Comparison of ENCODE assay signal across 1 cellular context in the genomic region with DNA sequence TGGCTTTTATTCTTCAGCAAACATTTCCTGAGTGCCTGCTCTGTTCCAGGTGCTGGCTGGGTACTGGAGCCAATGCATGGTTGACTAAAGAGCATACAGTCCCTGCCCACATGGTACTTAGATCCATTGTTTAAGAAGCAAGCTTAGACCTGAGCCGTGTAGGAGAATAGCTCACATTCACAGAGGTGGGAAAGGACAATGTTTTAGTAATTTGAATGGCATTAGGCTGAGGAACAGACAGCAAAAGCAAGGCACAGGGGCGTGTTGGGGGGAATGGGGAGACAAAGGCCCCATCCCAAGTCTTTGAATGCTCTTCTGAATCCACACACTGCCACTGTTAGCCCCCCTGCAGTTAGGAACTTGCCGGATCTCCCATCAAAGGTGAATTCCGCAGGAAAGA.
A peak's percentile ranks its signal among the peaks of the same experiment; 100 is the strongest.
TF ChIP-seq lines count a peak whose summit lies in the region.

No MANE protein-coding gene starts in this region.

TF ChIP-seq in GM23338, 12 proteins besides CTCF, POLR2A, EP300 and RAD21 (continued from another document):
- TF ChIP-seq, protein P1, sequence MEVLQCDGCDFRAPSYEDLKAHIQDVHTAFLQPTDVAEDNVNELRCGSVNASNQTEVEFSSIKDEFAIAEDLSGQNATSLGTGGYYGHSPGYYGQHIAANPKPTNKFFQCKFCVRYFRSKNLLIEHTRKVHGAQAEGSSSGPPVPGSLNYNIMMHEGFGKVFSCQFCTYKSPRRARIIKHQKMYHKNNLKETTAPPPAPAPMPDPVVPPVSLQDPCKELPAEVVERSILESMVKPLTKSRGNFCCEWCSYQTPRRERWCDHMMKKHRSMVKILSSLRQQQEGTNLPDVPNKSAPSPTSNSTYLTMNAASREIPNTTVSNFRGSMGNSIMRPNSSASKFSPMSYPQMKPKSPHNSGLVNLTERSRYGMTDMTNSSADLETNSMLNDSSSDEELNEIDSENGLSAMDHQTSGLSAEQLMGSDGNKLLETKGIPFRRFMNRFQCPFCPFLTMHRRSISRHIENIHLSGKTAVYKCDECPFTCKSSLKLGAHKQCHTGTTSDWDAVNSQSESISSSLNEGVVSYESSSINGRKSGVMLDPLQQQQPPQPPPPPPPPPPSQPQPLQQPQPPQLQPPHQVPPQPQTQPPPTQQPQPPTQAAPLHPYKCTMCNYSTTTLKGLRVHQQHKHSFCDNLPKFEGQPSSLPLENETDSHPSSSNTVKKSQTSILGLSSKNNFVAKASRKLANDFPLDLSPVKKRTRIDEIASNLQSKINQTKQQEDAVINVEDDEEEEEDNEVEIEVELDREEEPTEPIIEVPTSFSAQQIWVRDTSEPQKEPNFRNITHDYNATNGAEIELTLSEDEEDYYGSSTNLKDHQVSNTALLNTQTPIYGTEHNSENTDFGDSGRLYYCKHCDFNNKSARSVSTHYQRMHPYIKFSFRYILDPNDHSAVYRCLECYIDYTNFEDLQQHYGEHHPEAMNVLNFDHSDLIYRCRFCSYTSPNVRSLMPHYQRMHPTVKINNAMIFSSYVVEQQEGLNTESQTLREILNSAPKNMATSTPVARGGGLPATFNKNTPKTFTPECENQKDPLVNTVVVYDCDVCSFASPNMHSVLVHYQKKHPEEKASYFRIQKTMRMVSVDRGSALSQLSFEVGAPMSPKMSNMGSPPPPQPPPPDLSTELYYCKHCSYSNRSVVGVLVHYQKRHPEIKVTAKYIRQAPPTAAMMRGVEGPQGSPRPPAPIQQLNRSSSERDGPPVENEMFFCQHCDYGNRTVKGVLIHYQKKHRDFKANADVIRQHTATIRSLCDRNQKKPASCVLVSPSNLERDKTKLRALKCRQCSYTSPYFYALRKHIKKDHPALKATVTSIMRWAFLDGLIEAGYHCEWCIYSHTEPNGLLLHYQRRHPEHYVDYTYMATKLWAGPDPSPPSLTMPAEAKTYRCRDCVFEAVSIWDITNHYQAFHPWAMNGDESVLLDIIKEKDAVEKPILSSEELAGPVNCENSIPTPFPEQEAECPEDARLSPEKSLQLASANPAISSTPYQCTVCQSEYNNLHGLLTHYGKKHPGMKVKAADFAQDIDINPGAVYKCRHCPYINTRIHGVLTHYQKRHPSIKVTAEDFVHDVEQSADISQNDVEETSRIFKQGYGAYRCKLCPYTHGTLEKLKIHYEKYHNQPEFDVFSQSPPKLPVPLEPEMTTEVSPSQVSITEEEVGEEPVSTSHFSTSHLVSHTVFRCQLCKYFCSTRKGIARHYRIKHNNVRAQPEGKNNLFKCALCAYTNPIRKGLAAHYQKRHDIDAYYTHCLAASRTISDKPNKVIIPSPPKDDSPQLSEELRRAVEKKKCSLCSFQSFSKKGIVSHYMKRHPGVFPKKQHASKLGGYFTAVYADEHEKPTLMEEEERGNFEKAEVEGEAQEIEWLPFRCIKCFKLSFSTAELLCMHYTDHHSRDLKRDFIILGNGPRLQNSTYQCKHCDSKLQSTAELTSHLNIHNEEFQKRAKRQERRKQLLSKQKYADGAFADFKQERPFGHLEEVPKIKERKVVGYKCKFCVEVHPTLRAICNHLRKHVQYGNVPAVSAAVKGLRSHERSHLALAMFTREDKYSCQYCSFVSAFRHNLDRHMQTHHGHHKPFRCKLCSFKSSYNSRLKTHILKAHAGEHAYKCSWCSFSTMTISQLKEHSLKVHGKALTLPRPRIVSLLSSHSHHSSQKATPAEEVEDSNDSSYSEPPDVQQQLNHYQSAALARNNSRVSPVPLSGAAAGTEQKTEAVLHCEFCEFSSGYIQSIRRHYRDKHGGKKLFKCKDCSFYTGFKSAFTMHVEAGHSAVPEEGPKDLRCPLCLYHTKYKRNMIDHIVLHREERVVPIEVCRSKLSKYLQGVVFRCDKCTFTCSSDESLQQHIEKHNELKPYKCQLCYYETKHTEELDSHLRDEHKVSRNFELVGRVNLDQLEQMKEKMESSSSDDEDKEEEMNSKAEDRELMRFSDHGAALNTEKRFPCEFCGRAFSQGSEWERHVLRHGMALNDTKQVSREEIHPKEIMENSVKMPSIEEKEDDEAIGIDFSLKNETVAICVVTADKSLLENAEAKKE (CRISPR knock-in tag; IDR thresholded peaks at IDR 0.05) = peak; percentile 96
- TF ChIP-seq ZNF331 (CRISPR knock-in tag; IDR thresholded peaks at IDR 0.05; ENCODE audit: low read depth) (no peak), NANOG (IDR thresholded peaks at IDR 0.05; ENCODE audit: borderline replicate concordance) (peak; percentile 98), ZNF114 (CRISPR knock-in tag; IDR thresholded peaks at IDR 0.05) (peak; percentile 94), STAT1 (IDR thresholded peaks at IDR 0.05; ENCODE audit: unreplicated experiment) (no peak), EZH2phosphoT487 (IDR thresholded peaks at IDR 0.05; ENCODE audit: unreplicated experiment) (no peak)
- TF ChIP-seq, protein P2, sequence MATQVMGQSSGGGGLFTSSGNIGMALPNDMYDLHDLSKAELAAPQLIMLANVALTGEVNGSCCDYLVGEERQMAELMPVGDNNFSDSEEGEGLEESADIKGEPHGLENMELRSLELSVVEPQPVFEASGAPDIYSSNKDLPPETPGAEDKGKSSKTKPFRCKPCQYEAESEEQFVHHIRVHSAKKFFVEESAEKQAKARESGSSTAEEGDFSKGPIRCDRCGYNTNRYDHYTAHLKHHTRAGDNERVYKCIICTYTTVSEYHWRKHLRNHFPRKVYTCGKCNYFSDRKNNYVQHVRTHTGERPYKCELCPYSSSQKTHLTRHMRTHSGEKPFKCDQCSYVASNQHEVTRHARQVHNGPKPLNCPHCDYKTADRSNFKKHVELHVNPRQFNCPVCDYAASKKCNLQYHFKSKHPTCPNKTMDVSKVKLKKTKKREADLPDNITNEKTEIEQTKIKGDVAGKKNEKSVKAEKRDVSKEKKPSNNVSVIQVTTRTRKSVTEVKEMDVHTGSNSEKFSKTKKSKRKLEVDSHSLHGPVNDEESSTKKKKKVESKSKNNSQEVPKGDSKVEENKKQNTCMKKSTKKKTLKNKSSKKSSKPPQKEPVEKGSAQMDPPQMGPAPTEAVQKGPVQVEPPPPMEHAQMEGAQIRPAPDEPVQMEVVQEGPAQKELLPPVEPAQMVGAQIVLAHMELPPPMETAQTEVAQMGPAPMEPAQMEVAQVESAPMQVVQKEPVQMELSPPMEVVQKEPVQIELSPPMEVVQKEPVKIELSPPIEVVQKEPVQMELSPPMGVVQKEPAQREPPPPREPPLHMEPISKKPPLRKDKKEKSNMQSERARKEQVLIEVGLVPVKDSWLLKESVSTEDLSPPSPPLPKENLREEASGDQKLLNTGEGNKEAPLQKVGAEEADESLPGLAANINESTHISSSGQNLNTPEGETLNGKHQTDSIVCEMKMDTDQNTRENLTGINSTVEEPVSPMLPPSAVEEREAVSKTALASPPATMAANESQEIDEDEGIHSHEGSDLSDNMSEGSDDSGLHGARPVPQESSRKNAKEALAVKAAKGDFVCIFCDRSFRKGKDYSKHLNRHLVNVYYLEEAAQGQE (IDR thresholded peaks at IDR 0.05; ENCODE audit: unreplicated experiment) = no peak
